ENCODE assay signal across 20 cellular contexts in the genomic region with DNA sequence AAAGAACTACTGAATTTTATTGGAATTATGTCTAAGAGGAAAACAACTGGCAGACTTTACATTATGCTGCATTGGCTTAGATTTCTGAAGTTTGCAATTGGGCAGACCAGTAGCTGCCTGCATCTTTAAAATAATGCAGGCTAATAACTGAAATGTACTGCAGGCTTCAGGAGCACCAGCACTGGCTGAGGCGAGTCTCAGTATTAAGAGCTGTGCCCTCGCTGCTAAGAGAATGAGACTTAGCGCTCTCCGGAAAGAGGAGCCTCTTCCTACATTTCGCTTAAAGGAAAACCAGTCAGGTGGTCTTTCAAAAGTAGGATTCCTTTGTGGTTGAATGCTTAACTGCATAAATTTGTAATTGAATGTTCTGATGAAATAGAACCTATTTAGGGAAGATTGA. TPM values are rescaled to one million over a fixed set of nuclear protein-coding genes. Genes with fewer than 3 reads are reported as not detected.
DNase-seq lines count a peak whose midpoint lies in the region; ATAC-seq and TF ChIP-seq lines count a peak whose summit lies in the region.
"Had no signal": no experiment of that assay in that cellular context is flagged by ENCODE, and none has a peak within 500 bp of the region (broad histone marks: within the 10 kb centered on the region; RNA-seq: fewer than 3 reads in every experiment).

No MANE protein-coding gene starts in this region.

- peak overlapping the region; percentile 43 for H2AFZ ChIP-seq in neural cell (ENCODE audit: low read depth, low read length)

- H3K4me1 ChIP-seq in adipocyte (ENCODE audit: control insufficient read depth, insufficient read depth, low read length) = peaks cover 12% of the 10 kb centered on the region
- H3K4me1 ChIP-seq: HAP-1 had no signal

- TF ChIP-seq RAD21 in neural cell (conservative IDR thresholded peaks at IDR 0.05) = no peak

- DNase-seq in Ammon's horn (ENCODE audit: low spot score) = peak; percentile 44
- DNase-seq in adipocyte (ENCODE audit: low read depth) = no peak
- no peak for DNase-seq in glutamatergic neuron
- no peak for DNase-seq in NCI-H2107 treated with DMSO at 0.1 percent for 48 hours (lab: John Stamatoyannopoulos, UW; ENCODE audit: unreplicated experiment)
- DNase-seq in NCI-H2171 (lab: John Stamatoyannopoulos, UW) = no peak
- no peak for DNase-seq in T1000 (lab: John Stamatoyannopoulos, UW)
- DNase-seq: 8988T, GDM1, IMR-90, NCI-H1417 treated with DMSO at 0.1 percent for 48 hours, NCI-H2029 treated with DMSO at 0.1 percent for 48 hours, NCI-H226, SHP77 had no signal

- TF ChIP-seq CTCF in glutamatergic neuron (IDR thresholded peaks at IDR 0.05; ENCODE audit: partially characterized antibody, unreplicated experiment) = no peak
- no peak for TF ChIP-seq CTCF in neural cell (IDR thresholded peaks at IDR 0.05; ENCODE audit: poor library complexity, severe bottlenecking)

- H3K4me2 ChIP-seq in neural cell (ENCODE audit: low read length) = peak overlapping the region; percentile 72

- no peak overlapping the region for H3K27ac Mint-ChIP-seq in glutamatergic neuron (ENCODE audit: unreplicated experiment)
- H3K27ac Mint-ChIP-seq: B cell had no signal

- H3K9me3 Mint-ChIP-seq in glutamatergic neuron (ENCODE audit: unreplicated experiment) = no peaks in the 10 kb centered on the region

- H3K4me3 Mint-ChIP-seq in glutamatergic neuron (ENCODE audit: unreplicated experiment) = peak overlapping the region; percentile 9
- H3K4me3 Mint-ChIP-seq: B cell had no signal

- no peak for ATAC-seq in HG03095 (IDR thresholded peaks at IDR 0.05; ENCODE audit: unreplicated experiment)

- no peaks in the 10 kb centered on the region for H4K20me1 ChIP-seq in neural cell (ENCODE audit: insufficient read depth)

- no peaks in the 10 kb centered on the region for H3K9me3 ChIP-seq in adipocyte (ENCODE audit: control insufficient read depth, low read length)
- H3K9me3 ChIP-seq in neural cell (ENCODE audit: low read length) = no peaks in the 10 kb centered on the region
- H3K9me3 ChIP-seq: HAP-1 had no signal

- H3K9ac ChIP-seq in adipocyte (ENCODE audit: low read length) (no peak overlapping the region), neural cell (ENCODE audit: low read length) (peak overlapping the region; percentile 64)

- no peaks in the 10 kb centered on the region for H3K27me3 Mint-ChIP-seq in glutamatergic neuron (ENCODE audit: unreplicated experiment)

- H3K27me3 ChIP-seq in adipocyte (replicated peaks; ENCODE audit: control insufficient read depth, insufficient read depth, low read length) (no peaks in the 10 kb centered on the region), neural cell (ENCODE audit: insufficient read depth, low read depth, low read length) (no peaks in the 10 kb centered on the region)

- H3K27ac ChIP-seq in neural cell (ENCODE audit: low read length) = peak overlapping the region; percentile 75

- peaks cover 8% of the 10 kb centered on the region for H3K4me1 Mint-ChIP-seq in glutamatergic neuron (ENCODE audit: low read depth, unreplicated experiment)
- H3K4me1 Mint-ChIP-seq: B cell had no signal

- H3K79me2 ChIP-seq in neural cell (replicated peaks; ENCODE audit: insufficient read depth, low read length) = no peaks in the 10 kb centered on the region

- H3K9me2 ChIP-seq in neural cell (ENCODE audit: insufficient read depth, low read length) = no peaks in the 10 kb centered on the region

- peak overlapping the region; percentile 69 for H3K4me3 ChIP-seq in adipocyte (ENCODE audit: low read length)
- H3K4me3 ChIP-seq in neural cell (ENCODE audit: low read length) = peak overlapping the region; percentile 67
- H3K4me3 ChIP-seq: HAP-1 had no signal

- no peaks in the 10 kb centered on the region for H3K36me3 ChIP-seq in adipocyte (ENCODE audit: control insufficient read depth, insufficient read depth, low read length, severe bottlenecking)
- no peaks in the 10 kb centered on the region for H3K36me3 ChIP-seq in neural cell (ENCODE audit: insufficient read depth, low read length)
- H3K36me3 ChIP-seq: HAP-1 had no signal

- H3K36me3 Mint-ChIP-seq in glutamatergic neuron (ENCODE audit: unreplicated experiment) = no peaks in the 10 kb centered on the region

- no peak for TF ChIP-seq EP300 in neural cell (conservative IDR thresholded peaks at IDR 0.05; ENCODE audit: poor library complexity, severe bottlenecking)

- H3F3A ChIP-seq in neural cell (ENCODE audit: insufficient read depth, low read length, poor library complexity, severe bottlenecking) = no peaks in the 10 kb centered on the region

TF ChIP-seq in neural cell, 6 proteins besides CTCF, POLR2A, EP300 and RAD21:
- TF ChIP-seq POLR2AphosphoS5 (IDR thresholded peaks at IDR 0.05) (no peak), EZH2 (IDR thresholded peaks at IDR 0.05; ENCODE audit: borderline replicate concordance, insufficient read depth, low read length, poor library complexity, severe bottlenecking) (no peak), MXI1 (conservative IDR thresholded peaks at IDR 0.05; ENCODE audit: poor library complexity, severe bottlenecking) (no peak), TAF1 (IDR thresholded peaks at IDR 0.05; ENCODE audit: low read depth) (no peak), SMC3 (conservative IDR thresholded peaks at IDR 0.05; ENCODE audit: poor library complexity) (no peak)
- TF ChIP-seq, protein P1, sequence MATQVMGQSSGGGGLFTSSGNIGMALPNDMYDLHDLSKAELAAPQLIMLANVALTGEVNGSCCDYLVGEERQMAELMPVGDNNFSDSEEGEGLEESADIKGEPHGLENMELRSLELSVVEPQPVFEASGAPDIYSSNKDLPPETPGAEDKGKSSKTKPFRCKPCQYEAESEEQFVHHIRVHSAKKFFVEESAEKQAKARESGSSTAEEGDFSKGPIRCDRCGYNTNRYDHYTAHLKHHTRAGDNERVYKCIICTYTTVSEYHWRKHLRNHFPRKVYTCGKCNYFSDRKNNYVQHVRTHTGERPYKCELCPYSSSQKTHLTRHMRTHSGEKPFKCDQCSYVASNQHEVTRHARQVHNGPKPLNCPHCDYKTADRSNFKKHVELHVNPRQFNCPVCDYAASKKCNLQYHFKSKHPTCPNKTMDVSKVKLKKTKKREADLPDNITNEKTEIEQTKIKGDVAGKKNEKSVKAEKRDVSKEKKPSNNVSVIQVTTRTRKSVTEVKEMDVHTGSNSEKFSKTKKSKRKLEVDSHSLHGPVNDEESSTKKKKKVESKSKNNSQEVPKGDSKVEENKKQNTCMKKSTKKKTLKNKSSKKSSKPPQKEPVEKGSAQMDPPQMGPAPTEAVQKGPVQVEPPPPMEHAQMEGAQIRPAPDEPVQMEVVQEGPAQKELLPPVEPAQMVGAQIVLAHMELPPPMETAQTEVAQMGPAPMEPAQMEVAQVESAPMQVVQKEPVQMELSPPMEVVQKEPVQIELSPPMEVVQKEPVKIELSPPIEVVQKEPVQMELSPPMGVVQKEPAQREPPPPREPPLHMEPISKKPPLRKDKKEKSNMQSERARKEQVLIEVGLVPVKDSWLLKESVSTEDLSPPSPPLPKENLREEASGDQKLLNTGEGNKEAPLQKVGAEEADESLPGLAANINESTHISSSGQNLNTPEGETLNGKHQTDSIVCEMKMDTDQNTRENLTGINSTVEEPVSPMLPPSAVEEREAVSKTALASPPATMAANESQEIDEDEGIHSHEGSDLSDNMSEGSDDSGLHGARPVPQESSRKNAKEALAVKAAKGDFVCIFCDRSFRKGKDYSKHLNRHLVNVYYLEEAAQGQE (IDR thresholded peaks at IDR 0.05; ENCODE audit: borderline replicate concordance) = no peak

RNA-seq across cellular contexts. Expression of a gene that starts 0.9 kb away (rescaled TPM):
- total RNA-seq in glutamatergic neuron (ENCODE audit: unreplicated experiment) = 1.2 TPM
- 73.7 and 75.8 TPM in 2 replicates for polyA plus RNA-seq in neural cell
- polyA minus RNA-seq in neural cell = 112 and 122 TPM in 2 replicates
- total RNA-seq: B cell, IMR-90, M059J, RPMI7951 had no signal
- polyA plus RNA-seq: AG04450, IMR-90 had no signal
